ENCODE assay signal across 1 cellular context in genomic region chr22:21766933-21767462, GRCh38.
TF ChIP-seq lines count a peak whose summit lies in the region.

No MANE protein-coding gene starts in this region.

TF ChIP-seq in GM12878, 131 proteins besides CTCF, POLR2A, EP300 and RAD21 (continued from another document and continues in another):
- no peak for TF ChIP-seq BCL3 (IDR thresholded peaks at IDR 0.05; ENCODE audit: borderline replicate concordance, insufficient read depth, low read depth, low read length, poor library complexity, severe bottlenecking)
- no peak for TF ChIP-seq SRF (IDR thresholded peaks at IDR 0.05; ENCODE audit: low read depth in 2 of 2, low read length in 2 of 2)
- TF ChIP-seq DPF2 (IDR thresholded peaks at IDR 0.05) = peak; percentile 97
- TF ChIP-seq RCOR1 (conservative IDR thresholded peaks at IDR 0.05; ENCODE audit: low read depth, low read length) = peak; percentile 42; the same call in 1 of the 2 replicates
- no peak for TF ChIP-seq WRNIP1 (IDR thresholded peaks at IDR 0.05; ENCODE audit: borderline replicate concordance, low read depth, low read length)
- peak; percentile 74 for TF ChIP-seq MXI1 (IDR thresholded peaks at IDR 0.05; ENCODE audit: low read depth, low read length)
- no peak for TF ChIP-seq IRF3 (IDR thresholded peaks at IDR 0.05)
- peak; percentile 97 for TF ChIP-seq IKZF1 (conservative IDR thresholded peaks at IDR 0.05)
- TF ChIP-seq SUZ12 (IDR thresholded peaks at IDR 0.05; ENCODE audit: unreplicated experiment) = no peak
- TF ChIP-seq, protein P1, sequence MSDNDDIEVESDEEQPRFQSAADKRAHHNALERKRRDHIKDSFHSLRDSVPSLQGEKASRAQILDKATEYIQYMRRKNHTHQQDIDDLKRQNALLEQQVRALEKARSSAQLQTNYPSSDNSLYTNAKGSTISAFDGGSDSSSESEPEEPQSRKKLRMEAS (IDR thresholded peaks at IDR 0.05; ENCODE audit: low read depth, low read length) = peak; percentile 25; the same call in 1 of the 2 replicates
- TF ChIP-seq ESRRA (IDR thresholded peaks at IDR 0.05; ENCODE audit: low read length) = no peak
- 0 out of 2 replicates have a peak, but pooled peaks have one; percentile 7 for TF ChIP-seq YY1 (IDR thresholded peaks at IDR 0.05; ENCODE audit: low read depth, low read length)
- TF ChIP-seq ELK1 (IDR thresholded peaks at IDR 0.05; ENCODE audit: low read depth, low read length) = no peak
- no peak for TF ChIP-seq CBX5 (IDR thresholded peaks at IDR 0.05; ENCODE audit: low read depth)
- no peak for TF ChIP-seq PAX8 (IDR thresholded peaks at IDR 0.05)
- no peak for TF ChIP-seq BCLAF1 (IDR thresholded peaks at IDR 0.05)
- no peak for TF ChIP-seq PML (IDR thresholded peaks at IDR 0.05; ENCODE audit: low read length)
- TF ChIP-seq SREBF2 (IDR thresholded peaks at IDR 0.05; ENCODE audit: low read length) = no peak
- TF ChIP-seq ZSCAN29 (IDR thresholded peaks at IDR 0.05) = no peak; the same call in 1 of the 2 replicates
- no peak for TF ChIP-seq EED (IDR thresholded peaks at IDR 0.05; ENCODE audit: low read depth)
- TF ChIP-seq NR2C2 (IDR thresholded peaks at IDR 0.05; ENCODE audit: borderline replicate concordance, control insufficient read depth, insufficient read length, low read depth) = no peak
- TF ChIP-seq, protein P2, sequence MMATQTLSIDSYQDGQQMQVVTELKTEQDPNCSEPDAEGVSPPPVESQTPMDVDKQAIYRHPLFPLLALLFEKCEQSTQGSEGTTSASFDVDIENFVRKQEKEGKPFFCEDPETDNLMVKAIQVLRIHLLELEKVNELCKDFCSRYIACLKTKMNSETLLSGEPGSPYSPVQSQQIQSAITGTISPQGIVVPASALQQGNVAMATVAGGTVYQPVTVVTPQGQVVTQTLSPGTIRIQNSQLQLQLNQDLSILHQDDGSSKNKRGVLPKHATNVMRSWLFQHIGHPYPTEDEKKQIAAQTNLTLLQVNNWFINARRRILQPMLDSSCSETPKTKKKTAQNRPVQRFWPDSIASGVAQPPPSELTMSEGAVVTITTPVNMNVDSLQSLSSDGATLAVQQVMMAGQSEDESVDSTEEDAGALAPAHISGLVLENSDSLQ (IDR thresholded peaks at IDR 0.05) = peak; percentile 84
- TF ChIP-seq CHD4 (IDR thresholded peaks at IDR 0.05) = no peak
- no peak for TF ChIP-seq POLR2AphosphoS5 (IDR thresholded peaks at IDR 0.05; ENCODE audit: low read length)
- no peak for TF ChIP-seq CREM (IDR thresholded peaks at IDR 0.05; ENCODE audit: low read depth)
- peak; percentile 65 for TF ChIP-seq MYC (IDR thresholded peaks at IDR 0.05; ENCODE audit: insufficient read depth, insufficient read length, insufficient replicate concordance, low read length, severe bottlenecking)
- no peak for TF ChIP-seq ETV6 (conservative IDR thresholded peaks at IDR 0.05 in 1 of 2, IDR thresholded peaks at IDR 0.05 in 1 of 2; ENCODE audit: borderline replicate concordance in 1 of 2, low read depth in 1 of 2)
- TF ChIP-seq TCF12 (IDR thresholded peaks at IDR 0.05; ENCODE audit: low read depth, low read length) = peak; percentile 57
- no peak for TF ChIP-seq ZNF274 (IDR thresholded peaks at IDR 0.05; ENCODE audit: insufficient read depth, insufficient read length)
- peak; percentile 36; the same call in 1 of the 2 replicates for TF ChIP-seq IRF4 (IDR thresholded peaks at IDR 0.05; ENCODE audit: low read depth, low read length)
- no peak for TF ChIP-seq MEF2A (IDR thresholded peaks at IDR 0.05; ENCODE audit: insufficient read depth, low read depth, low read length)
- no peak for TF ChIP-seq TBL1XR1 (IDR thresholded peaks at IDR 0.05; ENCODE audit: low read depth, low read length)
- TF ChIP-seq KAT2A (conservative IDR thresholded peaks at IDR 0.05; ENCODE audit: control insufficient read depth, low read depth, low read length) = no peak
- no peak for TF ChIP-seq CBX3 (IDR thresholded peaks at IDR 0.05; ENCODE audit: borderline replicate concordance, low read depth)
- no peak for TF ChIP-seq KLF5 (IDR thresholded peaks at IDR 0.05; ENCODE audit: partially characterized antibody)
- no peak for TF ChIP-seq ATF2 (IDR thresholded peaks at IDR 0.05; ENCODE audit: low read length)
- TF ChIP-seq NFYA (IDR thresholded peaks at IDR 0.05; ENCODE audit: borderline replicate concordance, low read depth, low read length) = no peak
- peak; percentile 79 for TF ChIP-seq RUNX3 (IDR thresholded peaks at IDR 0.05; ENCODE audit: low read length)
- TF ChIP-seq ZNF622 (IDR thresholded peaks at IDR 0.05) = no peak
- peak; percentile 93 for TF ChIP-seq ZNF687 (IDR thresholded peaks at IDR 0.05)
- peak; percentile 78 for TF ChIP-seq NR2F1 (conservative IDR thresholded peaks at IDR 0.05)
- TF ChIP-seq BCL11A (IDR thresholded peaks at IDR 0.05; ENCODE audit: low read depth, low read length) = peak; percentile 42; the same call in 1 of the 2 replicates
- TF ChIP-seq, protein P3, sequence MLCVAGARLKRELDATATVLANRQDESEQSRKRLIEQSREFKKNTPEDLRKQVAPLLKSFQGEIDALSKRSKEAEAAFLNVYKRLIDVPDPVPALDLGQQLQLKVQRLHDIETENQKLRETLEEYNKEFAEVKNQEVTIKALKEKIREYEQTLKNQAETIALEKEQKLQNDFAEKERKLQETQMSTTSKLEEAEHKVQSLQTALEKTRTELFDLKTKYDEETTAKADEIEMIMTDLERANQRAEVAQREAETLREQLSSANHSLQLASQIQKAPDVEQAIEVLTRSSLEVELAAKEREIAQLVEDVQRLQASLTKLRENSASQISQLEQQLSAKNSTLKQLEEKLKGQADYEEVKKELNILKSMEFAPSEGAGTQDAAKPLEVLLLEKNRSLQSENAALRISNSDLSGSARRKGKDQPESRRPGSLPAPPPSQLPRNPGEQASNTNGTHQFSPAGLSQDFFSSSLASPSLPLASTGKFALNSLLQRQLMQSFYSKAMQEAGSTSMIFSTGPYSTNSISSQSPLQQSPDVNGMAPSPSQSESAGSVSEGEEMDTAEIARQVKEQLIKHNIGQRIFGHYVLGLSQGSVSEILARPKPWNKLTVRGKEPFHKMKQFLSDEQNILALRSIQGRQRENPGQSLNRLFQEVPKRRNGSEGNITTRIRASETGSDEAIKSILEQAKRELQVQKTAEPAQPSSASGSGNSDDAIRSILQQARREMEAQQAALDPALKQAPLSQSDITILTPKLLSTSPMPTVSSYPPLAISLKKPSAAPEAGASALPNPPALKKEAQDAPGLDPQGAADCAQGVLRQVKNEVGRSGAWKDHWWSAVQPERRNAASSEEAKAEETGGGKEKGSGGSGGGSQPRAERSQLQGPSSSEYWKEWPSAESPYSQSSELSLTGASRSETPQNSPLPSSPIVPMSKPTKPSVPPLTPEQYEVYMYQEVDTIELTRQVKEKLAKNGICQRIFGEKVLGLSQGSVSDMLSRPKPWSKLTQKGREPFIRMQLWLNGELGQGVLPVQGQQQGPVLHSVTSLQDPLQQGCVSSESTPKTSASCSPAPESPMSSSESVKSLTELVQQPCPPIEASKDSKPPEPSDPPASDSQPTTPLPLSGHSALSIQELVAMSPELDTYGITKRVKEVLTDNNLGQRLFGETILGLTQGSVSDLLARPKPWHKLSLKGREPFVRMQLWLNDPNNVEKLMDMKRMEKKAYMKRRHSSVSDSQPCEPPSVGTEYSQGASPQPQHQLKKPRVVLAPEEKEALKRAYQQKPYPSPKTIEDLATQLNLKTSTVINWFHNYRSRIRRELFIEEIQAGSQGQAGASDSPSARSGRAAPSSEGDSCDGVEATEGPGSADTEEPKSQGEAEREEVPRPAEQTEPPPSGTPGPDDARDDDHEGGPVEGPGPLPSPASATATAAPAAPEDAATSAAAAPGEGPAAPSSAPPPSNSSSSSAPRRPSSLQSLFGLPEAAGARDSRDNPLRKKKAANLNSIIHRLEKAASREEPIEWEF (IDR thresholded peaks at IDR 0.05; ENCODE audit: insufficient replicate concordance, low read depth, low read length) = no peak
- no peak for TF ChIP-seq JUNB (IDR thresholded peaks at IDR 0.05)
